ENCODE assay signal across 18 cellular contexts in genomic region chr16:89782489-89782888, GRCh38. TPM values are rescaled to one million over a fixed set of nuclear protein-coding genes. Genes with fewer than 3 reads are reported as not detected.
DNase-seq lines count a peak whose midpoint lies in the region; ATAC-seq and TF ChIP-seq lines count a peak whose summit lies in the region.
"Had no signal": no experiment of that assay in that cellular context is flagged by ENCODE, and none has a peak within 500 bp of the region (broad histone marks: within the 10 kb centered on the region; RNA-seq: fewer than 3 reads in every experiment).

No MANE protein-coding gene starts in this region.

- H3K9me3 ChIP-seq in SK-N-SH: no peaks in the 10 kb centered on the region
- H3K9me3 ChIP-seq in CD8-positive, alpha-beta memory T cell (ENCODE audit: low read length): no peaks in the 10 kb centered on the region
- H3K9me3 ChIP-seq: A549 had no signal

- peaks cover 11 to 18% of the 10 kb centered on the region in 2 experiments for H3K36me3 ChIP-seq in SK-N-SH (replicated peaks in 1 of 2; ENCODE audit: control insufficient read depth in 1 of 2, insufficient read depth in 2 of 2, low read length in 1 of 2)
- H3K36me3 ChIP-seq in CD8-positive, alpha-beta memory T cell (ENCODE audit: insufficient read depth, low read length): no peaks in the 10 kb centered on the region

- H3K4me1 Mint-ChIP-seq in CD8-positive, alpha-beta memory T cell: peaks cover 29 to 40% (median 35%) of the 10 kb centered on the region in 3 donors
- peaks cover 37% of the 10 kb centered on the region for H3K4me1 Mint-ChIP-seq in stimulated activated effector memory CD8-positive, alpha-beta T cell treated with anti-CD3 and anti-CD28 coated beads, Interleukin-12 subunit alpha, Interleukin-12 subunit beta, amount 100 ng/mL, for 72 hours

- CTCF ChIA-PET in SK-N-SH (lab: Yijun Ruan, JAX): interaction anchor here (1.1 to 2.2 kb wide), 2 partner anchors 10 to 78 kb away, joined by 4 to 6 read pairs; no protein-coding TSS in a partner anchor
- CTCF ChIA-PET in CD8-positive, alpha-beta memory T cell (lab: Charles Lee): interaction anchor here (17.1 kb wide), 1 partner anchor 79 kb away, joined by 323 read pairs; the partner anchor contains the start of gene SPATA2L
- CTCF ChIA-PET in RWPE1 (lab: Yijun Ruan, JAX): interaction anchor here (0.6 kb wide), 1 partner anchor 14 kb away, joined by 3 read pairs; no protein-coding TSS in a partner anchor
- CTCF ChIA-PET in GM10248 (lab: Yijun Ruan, JAX): no interaction called here

- no peak for ATAC-seq in SK-N-SH treated with all-trans-retinoic acid at 6 μM for 48 hours
- no peak for ATAC-seq in stimulated activated effector memory CD8-positive, alpha-beta T cell treated with anti-CD3 and anti-CD28 coated beads, Interleukin-12 subunit alpha, Interleukin-12 subunit beta, amount 100 ng/mL, for 72 hours
- ATAC-seq: CD8-positive, alpha-beta T cell; K562 had no signal

- H4K20me1 ChIP-seq in SK-N-SH (ENCODE audit: insufficient read depth): no peaks in the 10 kb centered on the region

- H3K36me3 Mint-ChIP-seq in CD8-positive, alpha-beta memory T cell: no peaks in the 10 kb centered on the region
- H3K36me3 Mint-ChIP-seq in stimulated activated effector memory CD8-positive, alpha-beta T cell treated with anti-CD3 and anti-CD28 coated beads, Interleukin-12 subunit alpha, Interleukin-12 subunit beta, amount 100 ng/mL, for 72 hours: peaks cover 99% of the 10 kb centered on the region
- H3K36me3 Mint-ChIP-seq: CD8-positive, alpha-beta T cell had no signal

- H3F3A ChIP-seq in SK-N-SH (replicated peaks; ENCODE audit: insufficient read depth): no peaks in the 10 kb centered on the region

- POLR2A ChIA-PET in SK-N-SH (lab: Yijun Ruan, JAX) (no interaction called here), RWPE1 (lab: Yijun Ruan, JAX; ENCODE audit: low non-redundant PET) (no interaction called here), GM10248 (lab: Yijun Ruan, JAX) (no interaction called here)
- POLR2A ChIA-PET in CD8-positive, alpha-beta memory T cell (lab: Charles Lee): no interaction called here

- H3K4me1 ChIP-seq in SK-N-SH (ENCODE audit: control insufficient read depth in 1 of 2, insufficient read depth in 2 of 2, low read depth in 1 of 2, low read length in 1 of 2): peaks cover 0 to 21% of the 10 kb centered on the region in 2 experiments; a peak in 1 of 4 replicates
- peaks cover 41% of the 10 kb centered on the region for H3K4me1 ChIP-seq in CD8-positive, alpha-beta memory T cell (ENCODE audit: insufficient read depth, low read length)
- H3K4me1 ChIP-seq: A549 had no signal

- H3K4me3 Mint-ChIP-seq in CD8-positive, alpha-beta memory T cell: peak overlapping the region in 4 of 7 donors; percentile 8 to 78 (median 15)
- no peak overlapping the region for H3K4me3 Mint-ChIP-seq in stimulated activated effector memory CD8-positive, alpha-beta T cell treated with anti-CD3 and anti-CD28 coated beads, Interleukin-12 subunit alpha, Interleukin-12 subunit beta, amount 100 ng/mL, for 72 hours
- H3K4me3 Mint-ChIP-seq: CD8-positive, alpha-beta T cell had no signal

- H3K9ac ChIP-seq in SK-N-SH: no peak overlapping the region

- H2AFZ ChIP-seq in SK-N-SH (ENCODE audit: low read depth): no peak overlapping the region

- TF ChIP-seq CTCF in SK-N-SH (IDR thresholded peaks at IDR 0.05) (no peak), RWPE1 (conservative IDR thresholded peaks at IDR 0.05; ENCODE audit: low read depth) (no peak), GM10248 (IDR thresholded peaks at IDR 0.05; ENCODE audit: control extremely low read depth, extremely low read depth, low read depth, missing control alignments) (no peak)

- H3K27ac Mint-ChIP-seq in CD8-positive, alpha-beta memory T cell: peak overlapping the region in 7 of 8 donors; percentile 10 to 98 (median 45)
- peak overlapping the region; percentile 39 for H3K27ac Mint-ChIP-seq in stimulated activated effector memory CD8-positive, alpha-beta T cell treated with anti-CD3 and anti-CD28 coated beads, Interleukin-12 subunit alpha, Interleukin-12 subunit beta, amount 100 ng/mL, for 72 hours
- H3K27ac Mint-ChIP-seq: CD8-positive, alpha-beta T cell had no signal

- no peak for TF ChIP-seq EP300 in SK-N-SH (IDR thresholded peaks at IDR 0.05; ENCODE audit: borderline replicate concordance in 1 of 2, low read depth in 1 of 2, low read length in 1 of 2)

- H3K9me2 ChIP-seq in SK-N-SH: no peaks in the 10 kb centered on the region

- no peak overlapping the region for H3K4me2 ChIP-seq in SK-N-SH
- H3K4me2 ChIP-seq: A549 had no signal

- TF ChIP-seq RAD21 in SK-N-SH (IDR thresholded peaks at IDR 0.05; ENCODE audit: low read length): no peak

- H3K27ac ChIP-seq in SK-N-SH (ENCODE audit: low read depth in 2 of 2, low read length in 1 of 2): no peak overlapping the region
- no peak overlapping the region for H3K27ac ChIP-seq in CD8-positive, alpha-beta memory T cell (ENCODE audit: low read depth, low read length)
- H3K27ac ChIP-seq in RWPE1: peak overlapping the region; percentile 19
- H3K27ac ChIP-seq: 22Rv1, A549, C4-2B, HL-60 had no signal

- DNase-seq in SK-N-SH (peak; percentile 4), RWPE1 (ENCODE audit: low spot score) (no peak), GM10248 (ENCODE audit: extremely low spot score) (no peak), NCI-H774 (lab: John Stamatoyannopoulos, UW) (no peak)
- no peak for DNase-seq in CD8-positive, alpha-beta memory T cell
- no peak for DNase-seq in stimulated activated effector memory CD8-positive, alpha-beta T cell treated with anti-CD3 and anti-CD28 coated beads, Interleukin-12 subunit alpha, Interleukin-12 subunit beta, amount 100 ng/mL, for 72 hours (ENCODE audit: low spot score in 2 of 2)
- DNase-seq: AML-193; CD8-positive, alpha-beta T cell; COR-L47; DMS 273 treated with DMSO at 0.1 percent for 48 hours; HCEC 1CT; IMR-90 had no signal

- H3K27me3 Mint-ChIP-seq in CD8-positive, alpha-beta memory T cell: peaks cover 0 to 5% of the 10 kb centered on the region in 2 donors

- H3K9me3 Mint-ChIP-seq in CD8-positive, alpha-beta memory T cell: peaks cover 0 to 4% (median 0%) of the 10 kb centered on the region in 5 donors
- H3K9me3 Mint-ChIP-seq in stimulated activated effector memory CD8-positive, alpha-beta T cell treated with anti-CD3 and anti-CD28 coated beads, Interleukin-12 subunit alpha, Interleukin-12 subunit beta, amount 100 ng/mL, for 72 hours: no peaks in the 10 kb centered on the region
- H3K9me3 Mint-ChIP-seq: CD8-positive, alpha-beta T cell had no signal

- no peaks in the 10 kb centered on the region for H3K79me2 ChIP-seq in SK-N-SH (ENCODE audit: insufficient read depth)

- H3K4me3 ChIP-seq in SK-N-SH (ENCODE audit: low read depth in 2 of 2, low read length in 1 of 2): no peak overlapping the region
- no peak overlapping the region for H3K4me3 ChIP-seq in CD8-positive, alpha-beta memory T cell (ENCODE audit: low read length)
- H3K4me3 ChIP-seq: A549, K562 had no signal

- H3K27me3 ChIP-seq in SK-N-SH (ENCODE audit: insufficient read depth): no peaks in the 10 kb centered on the region
- H3K27me3 ChIP-seq in CD8-positive, alpha-beta memory T cell (ENCODE audit: insufficient read depth, low read length, poor library complexity, severe bottlenecking): no peaks in the 10 kb centered on the region

- WGBS in SK-N-SH (ENCODE audit: low lambda C conversion rate): 100% methylated on average over 4 of the region's 6 CpGs

TF ChIP-seq in SK-N-SH, 30 proteins besides CTCF, POLR2A, EP300 and RAD21:
- TF ChIP-seq NRF1 (IDR thresholded peaks at IDR 0.05; ENCODE audit: low read depth, low read length) (no peak), ELF1 (IDR thresholded peaks at IDR 0.05) (no peak), YY1 (IDR thresholded peaks at IDR 0.05; ENCODE audit: low read depth) (no peak), SMC3 (IDR thresholded peaks at IDR 0.05; ENCODE audit: low read depth, low read length) (no peak)

TF ChIP-seq in SK-N-SH treated with all-trans-retinoic acid at 6 μM for 48 hours, 23 proteins besides CTCF, POLR2A, EP300 and RAD21 (continues in another document):
- TF ChIP-seq OSR1 (CRISPR knock-in tag; IDR thresholded peaks at IDR 0.05) (no peak), PPARA (CRISPR knock-in tag; IDR thresholded peaks at IDR 0.05; ENCODE audit: borderline replicate concordance) (no peak), PATZ1 (CRISPR knock-in tag; IDR thresholded peaks at IDR 0.05; ENCODE audit: borderline replicate concordance) (no peak)

RNA-seq across cellular contexts. Expression of gene FANCA, which starts 34.0 kb away (rescaled TPM):
- polyA plus RNA-seq in SK-N-SH (2012; rRNA removed): 21.5 and 23.9 TPM in 2 replicates
- polyA plus RNA-seq in SK-N-SH (2012; cell fraction: cytosol; rRNA removed): 7.0 and 11.3 TPM in 2 replicates
- polyA plus RNA-seq in SK-N-SH (2012; cell fraction: nucleus; rRNA removed): 95.8 and 96.9 TPM in 2 replicates
- total RNA-seq in CD8-positive, alpha-beta memory T cell: 10 to 100 TPM; 88.0 to 94.0 TPM
- polyA plus RNA-seq in CD8-positive, alpha-beta memory T cell: 10.8 TPM

RNA-seq across cellular contexts. Expression of gene SPIRE2, which starts 45.8 kb away (rescaled TPM):
- 15.3 and 16.2 TPM in 2 replicates for polyA plus RNA-seq in SK-N-SH (2012; rRNA removed)
- polyA plus RNA-seq in SK-N-SH (2012; cell fraction: cytosol; rRNA removed): 5.8 and 8.0 TPM in 2 replicates
- 71.3 and 82.5 TPM in 2 replicates for polyA plus RNA-seq in SK-N-SH (2012; cell fraction: nucleus; rRNA removed)
- 1 to 10 TPM in 1 of 2 experiments, under 1 TPM in 1; 0.37 to 1.4 TPM for total RNA-seq in CD8-positive, alpha-beta memory T cell
- polyA plus RNA-seq in CD8-positive, alpha-beta memory T cell: 0.18 TPM
